ENCODE assay signal across 8 cellular contexts in the genomic region with DNA sequence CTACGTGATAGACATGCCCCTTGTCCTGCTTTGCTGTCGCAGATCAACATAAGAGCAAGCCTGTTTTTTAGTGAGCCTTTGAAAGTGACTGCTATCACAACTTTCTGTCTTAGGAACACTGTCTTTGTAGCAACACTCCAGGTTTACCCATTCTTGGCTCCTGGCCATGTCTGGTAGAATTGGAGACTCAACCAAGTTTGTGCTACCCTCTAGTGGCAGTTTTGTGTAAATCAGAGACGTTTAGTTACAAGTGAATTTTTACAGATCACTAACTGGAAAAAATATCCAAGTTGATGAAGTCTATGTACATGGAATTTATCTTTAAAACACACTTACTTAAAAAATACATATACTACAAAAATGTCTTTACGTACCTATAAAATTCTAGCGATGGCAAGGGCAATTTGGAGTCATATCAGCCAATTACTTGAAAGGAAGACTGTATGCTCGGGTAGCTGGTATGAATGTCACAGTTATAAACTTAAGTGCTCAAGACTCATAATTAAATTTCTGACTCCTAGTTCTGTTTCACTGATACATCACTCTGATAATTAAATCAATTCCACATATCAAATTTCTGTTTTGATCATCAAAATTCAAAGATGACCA.
A peak's percentile ranks its signal among the peaks of the same experiment; 100 is the strongest.
DNase-seq lines count a peak whose midpoint lies in the region; ATAC-seq and TF ChIP-seq lines count a peak whose summit lies in the region.

No MANE protein-coding gene starts in this region.

- ATAC-seq in GM21381 (IDR thresholded peaks at IDR 0.05; ENCODE audit: unreplicated experiment) = peak; percentile 82
- peak; percentile 57 for ATAC-seq in activated CD8-positive, alpha-beta memory T cell treated with anti-CD3 and anti-CD28 coated beads, Interleukin-2, amount 10 ng/mL, durations not matched to agents 7 days and 5 days
- peak; percentile 75 for ATAC-seq in foreskin keratinocyte

- no peak overlapping the region for H3K4me3 ChIP-seq in osteoblast (ENCODE audit: insufficient read depth, low read length)

- H3K36me3 ChIP-seq in osteoblast (ENCODE audit: insufficient read depth, low read length) = no peaks in the 10 kb centered on the region

- H3K4me2 ChIP-seq in osteoblast (ENCODE audit: insufficient read depth, low read length) = no peak overlapping the region

- H3K4me1 Mint-ChIP-seq in activated CD8-positive, alpha-beta memory T cell treated with anti-CD3 and anti-CD28 coated beads, Interleukin-2, amount 10 ng/mL, durations not matched to agents 7 days and 5 days = no peaks in the 10 kb centered on the region

- H3K27me3 ChIP-seq in foreskin keratinocyte (no peaks in the 10 kb centered on the region), osteoblast (ENCODE audit: insufficient read depth, low read length) (no peaks in the 10 kb centered on the region)

- no peaks in the 10 kb centered on the region for H3K36me3 Mint-ChIP-seq in activated CD8-positive, alpha-beta memory T cell treated with anti-CD3 and anti-CD28 coated beads, Interleukin-2, amount 10 ng/mL, durations not matched to agents 7 days and 5 days

- H3K79me2 ChIP-seq in osteoblast (ENCODE audit: insufficient read depth, low read length) = no peaks in the 10 kb centered on the region

- no peak overlapping the region for H3K27ac Mint-ChIP-seq in activated CD8-positive, alpha-beta memory T cell treated with anti-CD3 and anti-CD28 coated beads, Interleukin-2, amount 10 ng/mL, durations not matched to agents 7 days and 5 days

- no peaks in the 10 kb centered on the region for H3K9me3 ChIP-seq in osteoblast (ENCODE audit: low read depth, low read length)

- H3K27ac ChIP-seq in foreskin keratinocyte (no peak overlapping the region), osteoblast (ENCODE audit: low read depth, low read length) (no peak overlapping the region)

- no peak overlapping the region for H3K4me3 Mint-ChIP-seq in activated CD8-positive, alpha-beta memory T cell treated with anti-CD3 and anti-CD28 coated beads, Interleukin-2, amount 10 ng/mL, durations not matched to agents 7 days and 5 days

- H3K27me3 Mint-ChIP-seq in activated CD8-positive, alpha-beta memory T cell treated with anti-CD3 and anti-CD28 coated beads, Interleukin-2, amount 10 ng/mL, durations not matched to agents 7 days and 5 days = no peaks in the 10 kb centered on the region

- no peaks in the 10 kb centered on the region for H4K20me1 ChIP-seq in osteoblast (ENCODE audit: insufficient read depth, low read length)

- DNase-seq in EL = peak; percentile 75
- peak; percentile 23 for DNase-seq in HPDE6-E6E7 (ENCODE audit: extremely low spot score)
- DNase-seq in NCI-H748 treated with DMSO at 0.1 percent for 48 hours (lab: John Stamatoyannopoulos, UW) = peak; percentile 64
- DNase-seq in activated CD8-positive, alpha-beta memory T cell treated with anti-CD3 and anti-CD28 coated beads, Interleukin-2, amount 10 ng/mL, durations not matched to agents 7 days and 5 days = no peak
- DNase-seq in foreskin keratinocyte = peak; percentile 32 to 65
- peak; percentile 10 for DNase-seq in osteoblast (ENCODE audit: insufficient read length, low spot score, missing footprints)
- no peak for DNase-seq in cortex of kidney (lab: John Stamatoyannopoulos, UW)

- no peaks in the 10 kb centered on the region for H3K4me1 ChIP-seq in foreskin keratinocyte
- H3K4me1 ChIP-seq in osteoblast (ENCODE audit: insufficient read depth, low read length) = no peaks in the 10 kb centered on the region

- CTCF ChIA-PET in activated CD8-positive, alpha-beta memory T cell treated with anti-CD3 and anti-CD28 coated beads, Interleukin-2, amount 10 ng/mL, durations not matched to agents 7 days and 5 days (lab: Charles Lee) = interaction anchor here (1.0 kb wide), 1 partner anchor 122 kb away, joined by 3 read pairs; no protein-coding TSS in a partner anchor

- TF ChIP-seq CTCF in foreskin keratinocyte (conservative IDR thresholded peaks at IDR 0.05) = peak; percentile 87
- peak; percentile 77 for TF ChIP-seq CTCF in osteoblast (IDR thresholded peaks at IDR 0.05; ENCODE audit: extremely low read depth, low read depth, low read length)

- no peak overlapping the region for H2AFZ ChIP-seq in osteoblast (ENCODE audit: low read length)

- no peaks in the 10 kb centered on the region for H3K9me3 Mint-ChIP-seq in activated CD8-positive, alpha-beta memory T cell treated with anti-CD3 and anti-CD28 coated beads, Interleukin-2, amount 10 ng/mL, durations not matched to agents 7 days and 5 days (ENCODE audit: low read depth)

Comparison
In these comparisons a context has a peak if more than half of its experiments do, and no peak if none do; other contexts are left out.
1. DNase-seq: peak in EL (single experiment), HPDE6-E6E7 (single experiment), NCI-H748 treated with DMSO at 0.1 percent for 48 hours (single experiment), foreskin keratinocyte (2 of 2) and osteoblast (single experiment); none in activated CD8-positive, alpha-beta memory T cell treated with anti-CD3 and anti-CD28 coated beads, Interleukin-2, amount 10 ng/mL, durations not matched to agents 7 days and 5 days (single experiment) and cortex of kidney (single experiment).
2. Peak in every context shown above with its lines, with median percentiles within 50 percentile points of each other: ATAC-seq.